ENCODE assay signal across 8 cellular contexts in genomic region chr10:97210576-97210975, GRCh38. TPM values are rescaled to one million over a fixed set of nuclear protein-coding genes. Genes with fewer than 3 reads are reported as not detected.
DNase-seq lines count a peak whose midpoint lies in the region; ATAC-seq and TF ChIP-seq lines count a peak whose summit lies in the region.

No MANE protein-coding gene starts in this region.

- H2BK15ac ChIP-seq in neuronal stem cell (ENCODE audit: low read length): no peak overlapping the region

- H3K79me1 ChIP-seq in neuronal stem cell (ENCODE audit: low read depth, low read length): no peaks in the 10 kb centered on the region

- H3K36me3 ChIP-seq in Peyer's patch (no peaks in the 10 kb centered on the region), neuronal stem cell (replicated peaks in 1 of 2; ENCODE audit: control insufficient read depth in 2 of 2, insufficient read depth in 2 of 2, low read length in 2 of 2) (no peaks in the 10 kb centered on the region), tibial artery (no peaks in the 10 kb centered on the region)

- H3K9ac ChIP-seq in neuronal stem cell (ENCODE audit: low read depth, low read length, poor library complexity): no peak overlapping the region

- no peak overlapping the region for H3K4me3 ChIP-seq in Peyer's patch
- no peak overlapping the region for H3K4me3 ChIP-seq in fibroblast of mammary gland (ENCODE audit: control insufficient read depth, low read depth, low read length)
- H3K4me3 ChIP-seq in neuronal stem cell (ENCODE audit: low read length in 2 of 2): no peak overlapping the region
- no peak overlapping the region for H3K4me3 ChIP-seq in tibial artery

- H3K18ac ChIP-seq in neuronal stem cell (ENCODE audit: low read length): no peak overlapping the region

- H2AFZ ChIP-seq in neuronal stem cell (ENCODE audit: low read length): no peak overlapping the region

- H3K4ac ChIP-seq in neuronal stem cell (ENCODE audit: low read length): no peak overlapping the region

- no peak overlapping the region for H4K91ac ChIP-seq in neuronal stem cell (ENCODE audit: low read depth, low read length, poor library complexity)

- no peak overlapping the region for H3K4me2 ChIP-seq in neuronal stem cell (ENCODE audit: insufficient read depth, low read length, poor library complexity, severe bottlenecking)

- TF ChIP-seq CTCF in Peyer's patch (IDR thresholded peaks at IDR 0.05): peak; percentile 79 to 99 (median 90)
- TF ChIP-seq CTCF in fibroblast of mammary gland (conservative IDR thresholded peaks at IDR 0.05; ENCODE audit: control insufficient read depth, insufficient read depth, low read depth, low read length): peak; percentile 98
- peak; percentile 90 to 98 for TF ChIP-seq CTCF in tibial artery (IDR thresholded peaks at IDR 0.05)

- WGBS in neuronal stem cell (ENCODE audit: extremely low coverage in 2 of 2, insufficient read length in 2 of 2, insufficient replicate concordance in 1 of 2), 2 donors: no CpG with 5 or more reads among the region's 8 CpGs

- no peak overlapping the region for H2BK5ac ChIP-seq in neuronal stem cell (ENCODE audit: low read length)

- H3K27ac ChIP-seq in Peyer's patch: no peak overlapping the region
- H3K27ac ChIP-seq in neuronal stem cell (replicated peaks; ENCODE audit: low read length): no peak overlapping the region
- no peak overlapping the region for H3K27ac ChIP-seq in tibial artery

- no peak overlapping the region for H3K14ac ChIP-seq in neuronal stem cell (ENCODE audit: low read length)

- H3K27me3 Mint-ChIP-seq in activated T-cell treated with anti-CD3 and anti-CD28 coated beads, Interleukin-2, amount 50 U/mL, for 4 hours (ENCODE audit: low read depth): no peaks in the 10 kb centered on the region

- H3K9me3 ChIP-seq in Peyer's patch (no peaks in the 10 kb centered on the region), neuronal stem cell (replicated peaks in 1 of 2; ENCODE audit: control insufficient read depth in 2 of 2, insufficient read depth in 1 of 2, low read depth in 1 of 2, low read length in 2 of 2) (no peaks in the 10 kb centered on the region), tibial artery (no peaks in the 10 kb centered on the region)

- no peak overlapping the region for H3K23ac ChIP-seq in neuronal stem cell (ENCODE audit: low read depth, low read length, poor library complexity)

- no peak overlapping the region for H3K4me3 Mint-ChIP-seq in activated T-cell treated with anti-CD3 and anti-CD28 coated beads, Interleukin-2, amount 50 U/mL, for 4 hours

- ATAC-seq in activated T-cell treated with anti-CD3 and anti-CD28 coated beads, Interleukin-2, amount 50 U/mL, for 4 hours: peak; percentile 54 to 55
- ATAC-seq in GM21526 (IDR thresholded peaks at IDR 0.05; ENCODE audit: low FRiP score, unreplicated experiment): no peak

- H3K4me1 ChIP-seq in Peyer's patch: no peaks in the 10 kb centered on the region
- peaks cover 0 to 2% of the 10 kb centered on the region in 2 donors for H3K4me1 ChIP-seq in neuronal stem cell (ENCODE audit: control insufficient read depth in 2 of 2, insufficient read depth in 1 of 2, low read depth in 1 of 2, low read length in 2 of 2)
- no peaks in the 10 kb centered on the region for H3K4me1 ChIP-seq in tibial artery

- H3K4me1 Mint-ChIP-seq in activated T-cell treated with anti-CD3 and anti-CD28 coated beads, Interleukin-2, amount 50 U/mL, for 4 hours (ENCODE audit: low read depth): no peaks in the 10 kb centered on the region

- no peak overlapping the region for H2AK5ac ChIP-seq in neuronal stem cell (ENCODE audit: low read depth, low read length)

- no peaks in the 10 kb centered on the region for H3K36me3 Mint-ChIP-seq in activated T-cell treated with anti-CD3 and anti-CD28 coated beads, Interleukin-2, amount 50 U/mL, for 4 hours (ENCODE audit: insufficient read depth)

- peak; percentile 21 for DNase-seq in COR-L47 (lab: John Stamatoyannopoulos, UW)
- DNase-seq in HPDE6-E6E7 (ENCODE audit: extremely low spot score): peak; percentile 60
- peak; percentile 68 to 87 (median 74) for DNase-seq in Peyer's patch
- DNase-seq in activated T-cell treated with anti-CD3 and anti-CD28 coated beads, Interleukin-2, amount 50 U/mL, for 4 hours: peak; percentile 69
- peak; percentile 72 for DNase-seq in fibroblast of mammary gland (ENCODE audit: low read depth)
- DNase-seq in neuronal stem cell (ENCODE audit: low spot score): peak; percentile 86
- DNase-seq in tibial artery: peak in 1 of 2 donors; percentile 63

- no peak overlapping the region for H2BK120ac ChIP-seq in neuronal stem cell (ENCODE audit: low read depth, low read length)

- intact Hi-C loops in tibial artery (cut with DNase I; ENCODE audit: low total_unique reads): loop anchor here (10.0 kb wide), 1 partner anchor 136 kb away; no protein-coding TSS in a partner anchor

- H2BK12ac ChIP-seq in neuronal stem cell (ENCODE audit: low read length): no peak overlapping the region

- H4K8ac ChIP-seq in neuronal stem cell (ENCODE audit: low read depth, low read length): no peak overlapping the region

- H3K9me3 Mint-ChIP-seq in activated T-cell treated with anti-CD3 and anti-CD28 coated beads, Interleukin-2, amount 50 U/mL, for 4 hours: no peaks in the 10 kb centered on the region

- H3K27me3 ChIP-seq in Peyer's patch (no peaks in the 10 kb centered on the region), neuronal stem cell (ENCODE audit: control insufficient read depth in 3 of 3, insufficient read depth in 3 of 3, low read depth in 1 of 3, low read length in 3 of 3) (peaks cover 0 to 1% (median 0%) of the 10 kb centered on the region in 3 experiments), tibial artery (peaks cover 0 to 16% of the 10 kb centered on the region in 2 donors)

- TF ChIP-seq POLR2A in Peyer's patch (IDR thresholded peaks at IDR 0.05): no peak

RNA-seq across cellular contexts. Expression of gene SLIT1, which starts 24.8 kb away (rescaled TPM):
- 1 to 10 TPM in 1 of 4 donors, under 1 TPM in 1, not detected in 2; 0.28 to 1.7 TPM for total RNA-seq in Peyer's patch
- total RNA-seq in activated T-cell treated with anti-CD3 and anti-CD28 coated beads, Interleukin-2, amount 50 U/mL, for 4 hours: under 1 TPM in 2 of 3 donors, not detected in 1; 0.10 to 0.16 TPM
- 0.35 TPM for polyA plus RNA-seq in neuronal stem cell (2013, experiment 1 of 2)
- polyA plus RNA-seq in neuronal stem cell (2013, experiment 2 of 2): 0.40 TPM
